23 cellular contexts compared by ENCODE assay signal in the genomic region with DNA sequence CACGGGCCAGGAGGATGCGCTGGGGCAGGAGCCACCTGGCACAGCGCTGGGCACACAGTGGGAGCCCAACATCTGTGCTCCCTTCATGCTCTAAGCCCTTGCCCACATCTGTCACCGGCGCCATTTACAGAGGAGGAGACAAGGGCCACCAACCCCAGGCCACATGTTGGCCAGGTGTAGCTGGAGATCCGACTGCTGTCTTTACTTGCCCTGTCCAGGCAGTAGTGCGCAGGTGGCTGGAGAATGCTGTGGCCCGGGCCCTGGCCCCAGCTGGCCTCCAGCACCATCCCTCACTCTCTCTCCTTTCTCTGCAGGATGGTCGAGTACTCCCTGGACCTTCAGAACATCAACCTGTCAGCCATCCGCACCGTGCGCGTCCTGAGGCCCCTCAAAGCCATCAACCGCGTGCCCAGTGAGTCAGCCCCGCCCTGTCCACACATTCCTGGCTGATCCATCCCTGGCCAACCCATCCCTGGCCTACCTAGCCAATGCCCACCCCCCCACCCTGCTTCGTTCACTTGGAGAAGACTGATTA. TPM values are rescaled to one million over a fixed set of nuclear protein-coding genes. Genes with fewer than 3 reads are reported as not detected.
DNase-seq lines count a peak whose midpoint lies in the region; ATAC-seq, FAIRE-seq and TF ChIP-seq lines count a peak whose summit lies in the region.
"Had no signal": no experiment of that assay in that cellular context is flagged by ENCODE, and none has a peak within 500 bp of the region (broad histone marks: within the 10 kb centered on the region; RNA-seq: fewer than 3 reads in every experiment).

No MANE protein-coding gene starts in this region.

- H3K27me3 ChIP-seq in BLaER1 (peaks cover 11% of the 10 kb centered on the region; the same call in 1 of the 2 replicates), osteoblast (ENCODE audit: insufficient read depth, low read length) (peaks cover 12% of the 10 kb centered on the region)

- H3K36me3 ChIP-seq in BLaER1, result no peaks in the 10 kb centered on the region
- no peaks in the 10 kb centered on the region for H3K36me3 ChIP-seq in kidney (ENCODE audit: control insufficient read depth in 1 of 2, insufficient read depth in 2 of 2, low read length in 2 of 2)
- no peaks in the 10 kb centered on the region for H3K36me3 ChIP-seq in osteoblast (ENCODE audit: insufficient read depth, low read length)
- H3K36me3 ChIP-seq: BLaER1 treated with 17β-estradiol and CSF1 and Interleukin-3, amounts not matched to agents 10 nM and 100 nM had no signal

- H3K4me2 ChIP-seq in BLaER1, result peak overlapping the region; percentile 78; the same call in 1 of the 2 replicates
- H3K4me2 ChIP-seq in osteoblast (ENCODE audit: insufficient read depth, low read length), result no peak overlapping the region
- H3K4me2 ChIP-seq: GM23338 had no signal

- H3K79me2 ChIP-seq in osteoblast (ENCODE audit: insufficient read depth, low read length), result no peaks in the 10 kb centered on the region

- no peak overlapping the region for H2AFZ ChIP-seq in osteoblast (ENCODE audit: low read length)
- H2AFZ ChIP-seq: GM23338 had no signal

- peak; percentile 19 for DNase-seq in DMS 273 (lab: John Stamatoyannopoulos, UW; ENCODE audit: unreplicated experiment)
- DNase-seq in DMS 273 treated with DMSO at 0.1 percent for 48 hours (lab: John Stamatoyannopoulos, UW), result no peak
- DNase-seq in kidney, result peak; percentile 41
- peak; percentile 32 for DNase-seq in osteoblast (ENCODE audit: insufficient read length, low spot score, missing footprints)
- no peak for DNase-seq in NCI-H446 (lab: John Stamatoyannopoulos, UW)
- no peak for DNase-seq in D721Med (ENCODE audit: insufficient read length, low spot score)
- DNase-seq: CD4-positive, alpha-beta T cell; CD8-positive, alpha-beta memory T cell; DMS79; EL; GDM1 had no signal

- H3K9me3 ChIP-seq in BLaER1 (no peaks in the 10 kb centered on the region), kidney (ENCODE audit: control insufficient read depth in 1 of 2, low read length in 2 of 2) (no peaks in the 10 kb centered on the region), osteoblast (ENCODE audit: low read depth, low read length) (no peaks in the 10 kb centered on the region)
- H3K9me3 ChIP-seq: BLaER1 treated with 17β-estradiol and CSF1 and Interleukin-3, amounts not matched to agents 10 nM and 100 nM had no signal

- TF ChIP-seq CTCF in kidney (IDR thresholded peaks at IDR 0.05; ENCODE audit: borderline replicate concordance, extremely low read depth, insufficient read depth) (no peak), osteoblast (IDR thresholded peaks at IDR 0.05; ENCODE audit: extremely low read depth, low read depth, low read length) (no peak), D721Med (IDR thresholded peaks at IDR 0.05; ENCODE audit: insufficient read depth, missing control alignments) (no peak)

- H3K27ac ChIP-seq in BLaER1 (no peak overlapping the region), kidney (ENCODE audit: low read depth in 2 of 2, low read length in 2 of 2) (no peak overlapping the region), osteoblast (ENCODE audit: low read depth, low read length) (no peak overlapping the region)
- H3K27ac ChIP-seq: 22Rv1; BLaER1 treated with 17β-estradiol and CSF1 and Interleukin-3, amounts not matched to agents 10 nM and 100 nM had no signal

- ATAC-seq in GM21717 (IDR thresholded peaks at IDR 0.05; ENCODE audit: unreplicated experiment), result no peak
- ATAC-seq: GM12878, GM23338, HCT116 had no signal

- no peaks in the 10 kb centered on the region for H4K20me1 ChIP-seq in BLaER1
- H4K20me1 ChIP-seq in osteoblast (ENCODE audit: insufficient read depth, low read length), result no peaks in the 10 kb centered on the region

- H3K4me1 ChIP-seq in BLaER1 (peaks cover 49% of the 10 kb centered on the region), kidney (ENCODE audit: control insufficient read depth in 1 of 2, insufficient read depth in 1 of 2, low read depth in 1 of 2, low read length in 2 of 2) (no peaks in the 10 kb centered on the region), osteoblast (ENCODE audit: insufficient read depth, low read length) (no peaks in the 10 kb centered on the region)

- FAIRE-seq in kidney (lab: Jason Lieb, UNC) (no peak), D721Med (lab: Jason Lieb, UNC) (no peak)
- FAIRE-seq: A204.1, GM12878, GM19239, H54 had no signal

- H3K4me3 ChIP-seq in BLaER1 (no peak overlapping the region), kidney (ENCODE audit: low read length in 2 of 2) (no peak overlapping the region), osteoblast (ENCODE audit: insufficient read depth, low read length) (no peak overlapping the region)
- H3K4me3 ChIP-seq: BLaER1 treated with 17β-estradiol and CSF1 and Interleukin-3, amounts not matched to agents 10 nM and 100 nM; GM12878; GM23338 had no signal

- intact Hi-C loops in kidney (cut with DNase I), result no loop called here

- H3K9ac ChIP-seq in BLaER1 (no peak overlapping the region), kidney (ENCODE audit: low read length in 2 of 2) (no peak overlapping the region)
- H3K9ac ChIP-seq: BLaER1 treated with 17β-estradiol and CSF1 and Interleukin-3, amounts not matched to agents 10 nM and 100 nM had no signal

RNA-seq across cellular contexts. Expression of gene CACNA1I, which starts 48.5 kb away (rescaled TPM):
- total RNA-seq in kidney, result 0.63 TPM
- polyA plus RNA-seq in kidney (ENCODE audit: insufficient read depth, low read depth, low replicate concordance), result not detected
- under 0.01 TPM in 2 replicates for total RNA-seq in osteoblast
- polyA plus RNA-seq: AG04450, CD14-positive monocyte had no signal

Comparison
In these comparisons a context has a peak if more than half of its experiments do, and no peak if none do; other contexts are left out.
1. DNase-seq: peak in DMS 273 (single experiment), kidney (single experiment) and osteoblast (single experiment); none in DMS 273 treated with DMSO at 0.1 percent for 48 hours (single experiment), NCI-H446 (0 of 2) and D721Med (single experiment).